ENCODE assay signal across 1 cellular context in genomic region chr1:110880708-110881374, GRCh38.
A peak's percentile ranks its signal among the peaks of the same experiment; 100 is the strongest.
TF ChIP-seq lines count a peak whose summit lies in the region.

No MANE protein-coding gene starts in this region.

TF ChIP-seq in HEK293, 187 proteins besides CTCF, POLR2A, EP300 and RAD21 (continued from another document):
- TF ChIP-seq ZNF692 (tag by site-specific recombination; IDR thresholded peaks at IDR 0.05) = no peak
- peak; percentile 86 for TF ChIP-seq TSHZ1 (tag by site-specific recombination; IDR thresholded peaks at IDR 0.05; ENCODE audit: borderline replicate concordance)
- no peak for TF ChIP-seq ZNF843 (tag by site-specific recombination; IDR thresholded peaks at IDR 0.05)
- no peak for TF ChIP-seq ZNF416 (tag by site-specific recombination; IDR thresholded peaks at IDR 0.05)
- TF ChIP-seq ZNF48 (tag by site-specific recombination; IDR thresholded peaks at IDR 0.05) = no peak
- peak; percentile 91 for TF ChIP-seq ZNF639 (tag by site-specific recombination; IDR thresholded peaks at IDR 0.05)
- TF ChIP-seq ZNF645 (tag by site-specific recombination; IDR thresholded peaks at IDR 0.05) = no peak
- TF ChIP-seq ZNF174 (tag by site-specific recombination; IDR thresholded peaks at IDR 0.05) = no peak
- TF ChIP-seq REST (tag by site-specific recombination; IDR thresholded peaks at IDR 0.05) = no peak
- TF ChIP-seq ZFP37 (tag by site-specific recombination; IDR thresholded peaks at IDR 0.05) = peak; percentile 50; the same call in 1 of the 2 replicates
- TF ChIP-seq ZNF791 (tag by site-specific recombination; IDR thresholded peaks at IDR 0.05) = no peak
